ENCODE assay signal across 14 cellular contexts in the genomic region with DNA sequence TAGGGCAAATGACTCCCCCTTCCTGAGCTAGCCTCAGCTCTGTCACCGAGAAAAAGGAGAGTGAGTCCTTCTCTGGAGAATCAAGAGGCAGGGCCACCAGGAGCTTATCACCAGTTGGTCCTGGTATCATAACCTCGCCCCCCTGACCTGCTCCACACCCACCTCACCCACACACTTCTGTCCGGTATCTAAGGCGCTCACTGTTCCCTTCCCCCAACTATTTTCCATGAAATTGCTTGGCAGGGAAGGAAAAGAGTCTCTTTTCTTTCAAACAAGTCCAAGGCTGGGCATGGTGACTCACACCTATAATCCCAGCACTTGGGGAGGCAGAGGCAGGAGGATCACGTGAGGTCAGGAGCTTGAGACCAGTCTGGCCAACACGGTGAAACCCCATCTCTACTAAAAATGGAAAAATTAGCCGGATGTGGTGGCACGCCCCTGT.
DNase-seq lines count a peak whose midpoint lies in the region; ATAC-seq, FAIRE-seq and TF ChIP-seq lines count a peak whose summit lies in the region.
"Had no signal": no experiment of that assay in that cellular context is flagged by ENCODE, and none has a peak within 500 bp of the region (broad histone marks: within the 10 kb centered on the region; RNA-seq: fewer than 3 reads in every experiment).

No MANE protein-coding gene starts in this region.

- no peak overlapping the region for H3K4me3 Mint-ChIP-seq in activated CD4-positive, alpha-beta memory T cell treated with anti-CD3 and anti-CD28 coated beads for 36 hours

- no peak for TF ChIP-seq CTCF in cardiac muscle cell (IDR thresholded peaks at IDR 0.05; ENCODE audit: low read depth, low read length)

- H3K4me1 ChIP-seq in cardiac muscle cell (ENCODE audit: low read depth): peaks cover 7% of the 10 kb centered on the region

- ATAC-seq in Right ventricle myocardium superior (ENCODE audit: poor library complexity): no peak
- ATAC-seq in GM21360 (IDR thresholded peaks at IDR 0.05; ENCODE audit: unreplicated experiment): no peak
- ATAC-seq: upper lobe of right lung had no signal

- H3K27me3 ChIP-seq in cardiac muscle cell (no peaks in the 10 kb centered on the region), layer of hippocampus (ENCODE audit: control insufficient read depth, insufficient read depth, low read length) (no peaks in the 10 kb centered on the region)
- H3K27me3 ChIP-seq: upper lobe of right lung had no signal

- no peaks in the 10 kb centered on the region for H3K27me3 Mint-ChIP-seq in activated CD4-positive, alpha-beta memory T cell treated with anti-CD3 and anti-CD28 coated beads for 36 hours

- intact Hi-C loops in Right ventricle myocardium superior (cut with DNase I): loop anchor here (10.0 kb wide), 1 partner anchor 346 kb away; no protein-coding TSS in a partner anchor
- intact Hi-C loops in activated CD4-positive, alpha-beta memory T cell treated with anti-CD3 and anti-CD28 coated beads for 36 hours (cut with micrococcal nuclease): no loop called here

- CTCF ChIA-PET in activated CD4-positive, alpha-beta memory T cell treated with anti-CD3 and anti-CD28 coated beads for 36 hours (lab: Charles Lee): interaction anchor here (10.1 kb wide), 1 partner anchor 104 kb away, joined by 663 read pairs; no protein-coding TSS in a partner anchor

- H3K9me3 ChIP-seq in cardiac muscle cell (ENCODE audit: low read depth): no peaks in the 10 kb centered on the region
- H3K9me3 ChIP-seq: upper lobe of right lung had no signal

- H3K4me1 Mint-ChIP-seq in activated CD4-positive, alpha-beta memory T cell treated with anti-CD3 and anti-CD28 coated beads for 36 hours (ENCODE audit: low read depth): peaks cover 26% of the 10 kb centered on the region

- no peak overlapping the region for H3K27ac Mint-ChIP-seq in activated CD4-positive, alpha-beta memory T cell treated with anti-CD3 and anti-CD28 coated beads for 36 hours

- H3K36me3 Mint-ChIP-seq in activated CD4-positive, alpha-beta memory T cell treated with anti-CD3 and anti-CD28 coated beads for 36 hours: peaks cover 42% of the 10 kb centered on the region

- DNase-seq in cardiac muscle cell (ENCODE audit: low read depth in 1 of 2, low spot score in 1 of 2): peak in 1 of 2 donors; percentile 33
- DNase-seq in Right ventricle myocardium superior: no peak
- DNase-seq in urothelium cell line (ENCODE audit: low spot score): peak; percentile 56
- DNase-seq in activated CD4-positive, alpha-beta memory T cell treated with anti-CD3 and anti-CD28 coated beads for 36 hours: no peak
- no peak for DNase-seq in NCI-H2171 (lab: John Stamatoyannopoulos, UW)
- DNase-seq: activated CD4-positive, alpha-beta T cell treated with anti-CD3 and anti-CD28 coated beads for 4 hours; activated naive CD4-positive, alpha-beta T cell treated with anti-CD3 and anti-CD28 coated beads, Interleukin-2, amount 50 U/mL, for 16 hours; NCI-H510A treated with DMSO at 0.1 percent for 48 hours; occipital lobe; upper lobe of right lung had no signal

- no peaks in the 10 kb centered on the region for H3K9me3 Mint-ChIP-seq in activated CD4-positive, alpha-beta memory T cell treated with anti-CD3 and anti-CD28 coated beads for 36 hours

- H3K36me3 ChIP-seq in cardiac muscle cell: peaks cover 37% of the 10 kb centered on the region

- peak; percentile 66 for FAIRE-seq in urothelium cell line (lab: Jason Lieb, UNC)
- FAIRE-seq: G401.6 had no signal

- POLR2A ChIA-PET in activated CD4-positive, alpha-beta memory T cell treated with anti-CD3 and anti-CD28 coated beads for 36 hours (lab: Charles Lee): no interaction called here

- H3K4me3 ChIP-seq in cardiac muscle cell: no peak overlapping the region
- H3K4me3 ChIP-seq: upper lobe of right lung had no signal

- H3K27ac ChIP-seq in cardiac muscle cell: peak overlapping the region; percentile 29
- H3K27ac ChIP-seq in angular gyrus (ENCODE audit: low read depth, low read length): peak overlapping the region; percentile 0
- peak overlapping the region; percentile 3 for H3K27ac ChIP-seq in layer of hippocampus (ENCODE audit: low read depth, low read length)
- H3K27ac ChIP-seq: upper lobe of right lung had no signal
